Comparison of ENCODE assay signal across 21 cellular contexts in the genomic region with DNA sequence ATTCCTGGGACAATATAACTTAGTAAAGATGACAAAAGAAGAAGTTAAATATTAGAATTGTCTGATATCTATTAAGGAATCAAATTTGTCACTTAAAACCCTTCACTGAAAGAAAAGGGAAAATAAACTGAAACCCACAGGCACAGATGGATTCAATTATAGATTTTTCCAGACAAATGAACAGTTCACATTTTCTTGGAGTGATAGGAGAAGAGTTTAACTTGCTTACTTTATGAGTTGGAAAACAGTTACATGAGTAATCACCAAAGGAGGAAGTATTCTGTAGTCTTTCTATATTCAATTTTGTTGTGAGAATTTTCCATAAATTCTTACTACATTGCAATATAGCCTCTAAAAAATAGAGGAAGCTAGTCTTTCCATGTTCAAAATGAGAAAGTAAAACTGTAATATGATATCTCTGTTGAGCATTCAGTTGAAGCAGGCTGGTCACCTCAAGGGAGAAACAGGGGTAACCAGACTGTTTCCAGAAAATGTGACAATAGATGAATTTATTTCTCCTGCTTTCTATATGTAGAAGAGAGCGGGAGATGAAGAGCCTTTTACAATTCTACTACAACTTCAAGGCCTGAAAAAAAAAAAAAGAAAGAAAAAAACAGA.
DNase-seq lines count a peak whose midpoint lies in the region; ATAC-seq, FAIRE-seq and TF ChIP-seq lines count a peak whose summit lies in the region.
"Had no signal": no experiment of that assay in that cellular context is flagged by ENCODE, and none has a peak within 500 bp of the region (broad histone marks: within the 10 kb centered on the region; RNA-seq: fewer than 3 reads in every experiment).

No MANE protein-coding gene starts in this region.

- no peak for TF ChIP-seq RAD21 in A549 (conservative IDR thresholded peaks at IDR 0.05 in 1 of 2, IDR thresholded peaks at IDR 0.05 in 1 of 2)

- peaks cover 17% of the 10 kb centered on the region; the same call in 1 of the 2 replicates for H3K4me1 Mint-ChIP-seq in HFFc6 (ENCODE audit: low read depth)
- H3K4me1 Mint-ChIP-seq: naive B cell had no signal

- FAIRE-seq in A549 (lab: Jason Lieb, UNC), result no peak
- FAIRE-seq: GM18507 had no signal

- ATAC-seq in A549 (no peak), heart left ventricle (no peak)
- ATAC-seq: lower lobe of right lung had no signal

- H3K4me2 ChIP-seq in A549, result peak overlapping the region; percentile 75

- peaks cover 2% of the 10 kb centered on the region for H3K27me3 Mint-ChIP-seq in HFFc6 (ENCODE audit: insufficient read depth)
- H3K27me3 Mint-ChIP-seq: naive B cell had no signal

- intact Hi-C loops in heart left ventricle (cut with DNase I), result no loop called here
- intact Hi-C loops in posterior cingulate gyrus (cut with DNase I), result no loop called here

- peaks cover 24% of the 10 kb centered on the region for H3K9me3 Mint-ChIP-seq in HFFc6

- CTCF ChIA-PET in A549 (lab: Yijun Ruan, JAX), result no interaction called here

- WGBS in A549 (ENCODE audit: missing lambda C conversion rate), result 9% methylated on average over 1 of the region's 1 CpG
- 2 to 79% (median 50%) methylated on average over 1 of the region's 1 CpG for WGBS in heart left ventricle, 4 donors

- peak overlapping the region; percentile 60; the same call in 2 of the 3 replicates for H3K4me3 ChIP-seq in A549
- H3K4me3 ChIP-seq in heart left ventricle, result no peak overlapping the region
- H3K4me3 ChIP-seq: breast epithelium, lower lobe of right lung had no signal

- H3K9me3 ChIP-seq in A549 (no peaks in the 10 kb centered on the region), heart left ventricle (peaks cover 0 to 8% (median 0%) of the 10 kb centered on the region in 12 donors)
- H3K9me3 ChIP-seq: lower lobe of right lung had no signal

- H3K4me1 ChIP-seq in A549 (no peaks in the 10 kb centered on the region), heart left ventricle (no peaks in the 10 kb centered on the region)
- H3K4me1 ChIP-seq: breast epithelium, lower lobe of right lung had no signal

- H3K36me3 Mint-ChIP-seq in HFFc6 (ENCODE audit: low read depth), result no peaks in the 10 kb centered on the region; the same call in 1 of the 2 replicates
- H3K36me3 Mint-ChIP-seq: naive B cell had no signal

- TF ChIP-seq CTCF in A549 (IDR thresholded peaks at IDR 0.05) (no peak), HFFc6 (IDR thresholded peaks at IDR 0.05) (no peak), heart left ventricle (IDR thresholded peaks at IDR 0.05) (no peak)

- POLR2A ChIA-PET in A549 (lab: Yijun Ruan, JAX), result no interaction called here

- TF ChIP-seq EP300 in A549 (IDR thresholded peaks at IDR 0.05), result no peak

- TF ChIP-seq POLR2A in A549 (IDR thresholded peaks at IDR 0.05; ENCODE audit: low read length), result no peak
- TF ChIP-seq POLR2A in heart left ventricle (IDR thresholded peaks at IDR 0.05), result no peak

- H3K27ac Mint-ChIP-seq in HFFc6, result peak overlapping the region; percentile 62; the same call in 1 of the 2 replicates
- H3K27ac Mint-ChIP-seq: activated naive CD4-positive, alpha-beta T cell treated with anti-CD3 and anti-CD28 coated beads for 36 hours; naive B cell; T-helper 1 cell treated with Interleukin-12 subunit alpha and Interleukin-12 subunit beta and Interleukin-4 antibody, amounts not matched to agents 30 μg/mL and 1 μg/mL, for 36 hours had no signal

- DNase-seq in A549 (ENCODE audit: low read depth in 1 of 2, low spot score in 1 of 2) (no peak), HFFc6 (no peak), RPMI7951 (ENCODE audit: low read depth) (peak; percentile 77), fibroblast of gingiva (ENCODE audit: low read depth) (peak; percentile 8), heart left ventricle (no peak), COR-L47 (lab: John Stamatoyannopoulos, UW) (no peak), hypothalamus (lab: John Stamatoyannopoulos, UW) (no peak), posterior cingulate gyrus (no peak)
- DNase-seq: activated CD4-positive, alpha-beta T cell treated with anti-CD3 and anti-CD28 coated beads for 4 hours; activated CD8-positive, alpha-beta memory T cell treated with anti-CD3 and anti-CD28 coated beads, Interleukin-2, amount 50 U/mL, for 48 hours; activated naive CD4-positive, alpha-beta T cell treated with anti-CD3 and anti-CD28 coated beads for 36 hours; effector CD4-positive, alpha-beta T cell; foreskin melanocyte; lower lobe of right lung; MM.1S; naive B cell; RPMI8226; stimulated activated CD4-positive, alpha-beta T cell treated with anti-CD3 and anti-CD28 coated beads, Interleukin-1b, Interleukin-23, amount 100 ng/mL, for 48 hours had no signal

- peak overlapping the region in 1 of 2 experiments; percentile 86; a peak in 3 of 6 replicates for H3K27ac ChIP-seq in A549
- H3K27ac ChIP-seq in heart left ventricle, result no peak overlapping the region
- H3K27ac ChIP-seq: breast epithelium, lower lobe of right lung had no signal

- H3K4me3 Mint-ChIP-seq in HFFc6, result peak overlapping the region; percentile 49; the same call in 1 of the 2 replicates
- H3K4me3 Mint-ChIP-seq: activated naive CD4-positive, alpha-beta T cell treated with anti-CD3 and anti-CD28 coated beads for 36 hours; naive B cell; T-helper 1 cell treated with Interleukin-12 subunit alpha and Interleukin-12 subunit beta and Interleukin-4 antibody, amounts not matched to agents 30 μg/mL and 1 μg/mL, for 36 hours had no signal

- H3K27me3 ChIP-seq in heart left ventricle, result no peaks in the 10 kb centered on the region
- H3K27me3 ChIP-seq: breast epithelium had no signal

- H3K36me3 ChIP-seq in heart left ventricle, result no peaks in the 10 kb centered on the region
- H3K36me3 ChIP-seq: breast epithelium, lower lobe of right lung had no signal

TF ChIP-seq in A549, 52 proteins besides CTCF, POLR2A, EP300 and RAD21:
- no peak for TF ChIP-seq NFE2L2 (conservative IDR thresholded peaks at IDR 0.05; ENCODE audit: low read length)

Comparison
In these comparisons a context has a peak if more than half of its experiments do, and no peak if none do; other contexts are left out.
1. DNase-seq: peak in RPMI7951 (single experiment) and fibroblast of gingiva (single experiment); none in A549 (0 of 2), HFFc6 (single experiment), heart left ventricle (0 of 5), COR-L47 (single experiment), hypothalamus (0 of 51) and posterior cingulate gyrus (0 of 10).